In the genomic region with DNA sequence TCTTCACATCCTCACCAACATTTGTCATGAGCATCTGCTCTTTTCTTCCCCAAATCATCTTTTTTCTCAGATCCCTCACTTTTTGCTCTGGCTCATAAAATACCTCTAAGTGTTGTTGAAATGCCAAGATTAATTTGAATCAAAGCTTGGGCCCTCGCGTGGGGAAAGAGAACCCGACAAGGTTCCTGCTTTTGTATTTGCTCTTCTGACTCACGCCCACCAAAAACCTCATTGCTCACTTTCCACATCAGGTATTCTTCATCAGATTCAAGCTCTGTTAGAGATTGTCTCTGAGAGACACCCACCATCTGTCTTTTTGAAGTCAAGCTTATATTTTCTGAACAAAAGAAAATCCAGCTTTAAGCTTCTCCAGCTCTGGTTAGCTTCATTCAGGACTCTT, we compare ENCODE assay signal across 23 cellular contexts.
"Had no signal": no experiment of that assay in that cellular context is flagged by ENCODE, and none has a peak within 500 bp of the region (broad histone marks: within the 10 kb centered on the region; RNA-seq: fewer than 3 reads in every experiment).

No MANE protein-coding gene starts in this region.

- H3K4me3 ChIP-seq: coronary artery, dorsolateral prefrontal cortex, esophagus muscularis mucosa, gastroesophageal sphincter, heart right ventricle, left lung, lower lobe of right lung, mucosa of descending colon had no signal

- H3K36me3 Mint-ChIP-seq: mesothelial cell of epicardium had no signal

- H3K9me3 Mint-ChIP-seq: naive B cell had no signal

- H3K9me3 ChIP-seq: esophagus muscularis mucosa, gastroesophageal sphincter, heart right ventricle, left lung, lower lobe of right lung, mucosa of descending colon had no signal

- DNase-seq: dermis blood vessel endothelial cell; dorsolateral prefrontal cortex; effector CD4-positive, alpha-beta T cell; effector memory CD4-positive, alpha-beta T cell; foreskin keratinocyte; heart right ventricle; hippocampal formation; left cardiac atrium; left lung; left ventricle myocardium superior; lower lobe of right lung; mesenchymal stem cell; mucosa of descending colon; naive B cell had no signal

- FAIRE-seq: colon, endothelial cell of umbilical vein, frontal cortex, islet of Langerhans, keratinocyte had no signal

- H3K36me3 ChIP-seq: esophagus muscularis mucosa, gastroesophageal sphincter, heart right ventricle, left lung, lower lobe of right lung had no signal

- ATAC-seq: foreskin keratinocyte, gastroesophageal sphincter, heart right ventricle, left cardiac atrium, left lung, left ventricle myocardium superior, lower lobe of right lung, mucosa of descending colon had no signal

- H3K27ac ChIP-seq: coronary artery, dorsolateral prefrontal cortex, esophagus muscularis mucosa, foreskin keratinocyte, gastroesophageal sphincter, heart right ventricle, left lung, lower lobe of right lung had no signal

- H3K4me3 Mint-ChIP-seq: mesothelial cell of epicardium, naive B cell had no signal

- H3K27ac Mint-ChIP-seq: mesothelial cell of epicardium had no signal
